In genomic region chr11:2584434-2584811, GRCh38 we compare ENCODE assay signal across 28 cellular contexts.
"Had no signal": no experiment of that assay in that cellular context is flagged by ENCODE, and none has a peak within 500 bp of the region (broad histone marks: within the 10 kb centered on the region; RNA-seq: fewer than 3 reads in every experiment).

No MANE protein-coding gene starts in this region.

- H3K4me3 ChIP-seq: ascending aorta, breast epithelium, coronary artery, dorsolateral prefrontal cortex, heart left ventricle had no signal

- H3K9me3 Mint-ChIP-seq: activated B cell treated with CpG ODN at 0.5 μM for 24 hours; activated CD8-positive, alpha-beta T cell treated with anti-CD3 and anti-CD28 coated beads for 36 hours; activated naive CD4-positive, alpha-beta T cell treated with anti-CD3 and anti-CD28 coated beads for 36 hours; activated naive CD4-positive, alpha-beta T cell treated with anti-CD3 and anti-CD28 coated beads, Interleukin-2, amount 50 U/mL, for 24 hours; activated naive CD8-positive, alpha-beta T cell treated with anti-CD3 and anti-CD28 coated beads, Interleukin-2, amount 10 ng/mL, durations not matched to agents 7 days and 5 days; activated T-cell treated with anti-CD3 and anti-CD28 coated beads, Interleukin-2, amount 50 U/mL, for 4 hours; activated T-helper 17 cell treated with anti-CD3 and anti-CD28 coated beads, Interleukin-2, amount 50 U/mL, for 72 hours; brain; central memory CD8-positive, alpha-beta T cell; dendritic cell treated with granulocyte-macrophage colony-stimulating factor and Interleukin-4, amounts not matched to agents 40 ng/mL and 50 ng/mL, for 4 days; endodermal cell; T-helper 2 cell treated with Interferon-gamma antibody and Interleukin-4, amounts not matched to agents 5 μg/mL and 100 μg/mL, for 36 hours had no signal

- H3K27ac ChIP-seq: ascending aorta, breast epithelium, coronary artery, dorsolateral prefrontal cortex, heart left ventricle, WERI-Rb-1 had no signal

- H3K27ac Mint-ChIP-seq: activated B cell treated with CpG ODN at 0.5 μM for 24 hours; activated CD8-positive, alpha-beta T cell treated with anti-CD3 and anti-CD28 coated beads for 36 hours; activated naive CD4-positive, alpha-beta T cell treated with anti-CD3 and anti-CD28 coated beads for 36 hours; activated naive CD4-positive, alpha-beta T cell treated with anti-CD3 and anti-CD28 coated beads, Interleukin-2, amount 50 U/mL, for 24 hours; activated naive CD8-positive, alpha-beta T cell treated with anti-CD3 and anti-CD28 coated beads, Interleukin-2, amount 10 ng/mL, durations not matched to agents 7 days and 5 days; activated T-helper 17 cell treated with anti-CD3 and anti-CD28 coated beads, Interleukin-2, amount 50 U/mL, for 72 hours; brain; dendritic cell treated with granulocyte-macrophage colony-stimulating factor and Interleukin-4, amounts not matched to agents 40 ng/mL and 50 ng/mL, for 4 days; endodermal cell; T-helper 17 cell; T-helper 2 cell treated with Interferon-gamma antibody and Interleukin-4, amounts not matched to agents 5 μg/mL and 100 μg/mL, for 36 hours had no signal

- DNase-seq: activated CD4-positive, alpha-beta T cell treated with anti-CD3 and anti-CD28 coated beads, Interleukin-2, amount 50 U/mL, for 1 hour; activated CD8-positive, alpha-beta T cell treated with anti-CD3 and anti-CD28 coated beads for 36 hours; activated effector memory CD4-positive, alpha-beta T cell treated with Interleukin-2 at 50 U/mL for 16 hours; activated gamma-delta T cell treated with Interleukin-2 at 50 U/mL for 16 hours; activated naive CD4-positive, alpha-beta T cell treated with anti-CD3 and anti-CD28 coated beads for 36 hours; activated T-cell treated with anti-CD3 and anti-CD28 coated beads, Interleukin-2, amount 50 U/mL, for 4 hours; effector memory CD4-positive, alpha-beta T cell; foreskin fibroblast; T1000; WERI-Rb-1 had no signal

- H3K27me3 ChIP-seq: ascending aorta, breast epithelium, dorsolateral prefrontal cortex, heart left ventricle had no signal

- H3K4me1 ChIP-seq: ascending aorta, breast epithelium had no signal

- H3K27me3 Mint-ChIP-seq: activated B cell treated with CpG ODN at 0.5 μM for 24 hours; activated CD8-positive, alpha-beta T cell treated with anti-CD3 and anti-CD28 coated beads for 36 hours; activated naive CD4-positive, alpha-beta T cell treated with anti-CD3 and anti-CD28 coated beads, Interleukin-2, amount 50 U/mL, for 24 hours; activated naive CD8-positive, alpha-beta T cell treated with anti-CD3 and anti-CD28 coated beads, Interleukin-2, amount 10 ng/mL, durations not matched to agents 7 days and 5 days; activated T-helper 17 cell treated with anti-CD3 and anti-CD28 coated beads, Interleukin-2, amount 50 U/mL, for 72 hours; central memory CD8-positive, alpha-beta T cell; dendritic cell treated with granulocyte-macrophage colony-stimulating factor and Interleukin-4, amounts not matched to agents 40 ng/mL and 50 ng/mL, for 4 days; T-helper 17 cell had no signal

- H3K36me3 ChIP-seq: ascending aorta, breast epithelium, WERI-Rb-1 had no signal

- ATAC-seq: activated CD4-positive, CD25-positive, alpha-beta regulatory T cell treated with anti-CD3 and anti-CD28 coated beads, Interleukin-2, amount 50 U/mL, for 24 hours; activated CD8-positive, alpha-beta T cell treated with anti-CD3 and anti-CD28 coated beads for 36 hours; activated T-cell treated with anti-CD3 and anti-CD28 coated beads, Interleukin-2, amount 50 U/mL, for 4 hours; activated T-helper 17 cell treated with anti-CD3 and anti-CD28 coated beads, Interleukin-2, amount 50 U/mL, for 72 hours; esophagus mucosa; heart left ventricle; T-helper 17 cell had no signal

- H3K4me3 Mint-ChIP-seq: activated B cell treated with CpG ODN at 0.5 μM for 24 hours; activated CD8-positive, alpha-beta T cell treated with anti-CD3 and anti-CD28 coated beads for 36 hours; activated naive CD4-positive, alpha-beta T cell treated with anti-CD3 and anti-CD28 coated beads for 36 hours; activated naive CD4-positive, alpha-beta T cell treated with anti-CD3 and anti-CD28 coated beads, Interleukin-2, amount 50 U/mL, for 24 hours; activated naive CD8-positive, alpha-beta T cell treated with anti-CD3 and anti-CD28 coated beads, Interleukin-2, amount 10 ng/mL, durations not matched to agents 7 days and 5 days; activated T-cell treated with anti-CD3 and anti-CD28 coated beads, Interleukin-2, amount 50 U/mL, for 4 hours; activated T-helper 17 cell treated with anti-CD3 and anti-CD28 coated beads, Interleukin-2, amount 50 U/mL, for 72 hours; brain; central memory CD8-positive, alpha-beta T cell; dendritic cell treated with granulocyte-macrophage colony-stimulating factor and Interleukin-4, amounts not matched to agents 40 ng/mL and 50 ng/mL, for 4 days; endodermal cell; T-helper 17 cell; T-helper 2 cell treated with Interferon-gamma antibody and Interleukin-4, amounts not matched to agents 5 μg/mL and 100 μg/mL, for 36 hours had no signal

- FAIRE-seq: frontal cortex had no signal

- H3K4me1 Mint-ChIP-seq: activated B cell treated with CpG ODN at 0.5 μM for 24 hours; activated naive CD4-positive, alpha-beta T cell treated with anti-CD3 and anti-CD28 coated beads, Interleukin-2, amount 50 U/mL, for 24 hours; activated naive CD8-positive, alpha-beta T cell treated with anti-CD3 and anti-CD28 coated beads, Interleukin-2, amount 10 ng/mL, durations not matched to agents 7 days and 5 days; activated T-helper 17 cell treated with anti-CD3 and anti-CD28 coated beads, Interleukin-2, amount 50 U/mL, for 72 hours; brain; central memory CD8-positive, alpha-beta T cell; T-helper 17 cell had no signal

- H3K36me3 Mint-ChIP-seq: activated naive CD4-positive, alpha-beta T cell treated with anti-CD3 and anti-CD28 coated beads, Interleukin-2, amount 50 U/mL, for 24 hours; activated naive CD8-positive, alpha-beta T cell treated with anti-CD3 and anti-CD28 coated beads, Interleukin-2, amount 10 ng/mL, durations not matched to agents 7 days and 5 days; brain had no signal

- H3K9me3 ChIP-seq: ascending aorta, breast epithelium, heart left ventricle had no signal
